In genomic region chr2:236342951-236343350, GRCh38 we compare ENCODE assay signal across 15 cellular contexts.
"Had no signal": no experiment of that assay in that cellular context is flagged by ENCODE, and none has a peak within 500 bp of the region (broad histone marks: within the 10 kb centered on the region; RNA-seq: fewer than 3 reads in every experiment).

No MANE protein-coding gene starts in this region.

- H3K9me3 ChIP-seq: adrenal gland, esophagus muscularis mucosa, left lung, mucosa of descending colon, neutrophil, thyroid gland, upper lobe of left lung, vagina had no signal

- H3K4me3 ChIP-seq: adrenal gland, esophagus muscularis mucosa, left lung, mucosa of descending colon, smooth muscle cell, thyroid gland, upper lobe of left lung, vagina had no signal

- ATAC-seq: stimulated activated memory B cell treated with anti-CD40 and anti-IgM and Interleukin-4, amounts not matched to agents 10 μg/mL and 1 μg/mL and 100 μg/mL, for 72 hours; stimulated activated naive CD8-positive, alpha-beta T cell treated with anti-CD3 and anti-CD28 coated beads, Interleukin-15, amount 100 ng/mL, for 72 hours; T-cell had no signal

- H3K36me3 ChIP-seq: adrenal gland, esophagus muscularis mucosa, left lung, neutrophil, upper lobe of left lung, vagina had no signal

- H3K4me1 ChIP-seq: adrenal gland, foreskin keratinocyte, thyroid gland had no signal

- H3K27ac ChIP-seq: adrenal gland, esophagus muscularis mucosa, foreskin keratinocyte, left lung, neutrophil, thyroid gland, upper lobe of left lung, vagina had no signal

- DNase-seq: activated B cell treated with CpG ODN at 0.5 μM for 24 hours; activated naive CD8-positive, alpha-beta T cell treated with anti-CD3 and anti-CD28 coated beads for 36 hours; left lung had no signal

- H3K27me3 ChIP-seq: adrenal gland, esophagus muscularis mucosa, foreskin keratinocyte, left lung, neutrophil, thyroid gland, upper lobe of left lung, vagina had no signal

- H3K4me2 ChIP-seq: smooth muscle cell had no signal
